ENCODE assay signal across 11 cellular contexts in the genomic region with DNA sequence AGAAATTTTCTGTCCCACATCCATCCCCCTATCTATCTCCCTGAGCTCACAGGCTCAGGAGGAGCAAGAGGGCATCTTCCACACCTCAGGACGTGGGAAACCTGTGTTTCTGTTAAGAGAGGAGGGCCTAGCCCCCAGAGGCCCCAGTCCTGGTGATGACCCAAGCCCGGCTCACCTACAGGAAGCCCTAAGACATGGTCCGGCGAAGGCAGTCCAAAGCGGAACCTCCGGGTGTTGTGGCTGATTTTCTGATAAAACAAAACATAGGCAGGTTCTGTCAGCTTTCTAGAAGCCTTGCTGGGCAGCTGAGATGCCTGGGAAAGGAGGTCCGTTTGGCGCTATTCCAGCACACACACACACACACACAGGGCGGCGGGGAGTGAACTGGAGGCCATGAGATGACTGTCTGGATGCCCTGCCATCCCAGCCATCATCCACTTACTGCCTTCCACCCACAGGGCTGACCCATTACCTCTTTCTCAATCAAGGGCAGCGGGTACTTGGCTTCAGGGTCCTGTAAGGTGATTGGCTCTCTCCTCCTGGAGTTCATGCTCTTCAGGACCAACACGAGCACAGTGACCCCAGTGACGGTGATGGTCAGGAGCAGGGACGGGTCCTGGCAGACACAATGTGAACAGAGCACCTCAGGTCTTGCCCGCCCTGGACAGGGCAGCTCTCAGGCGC. TPM values are rescaled to one million over a fixed set of nuclear protein-coding genes. Genes with fewer than 3 reads are reported as not detected.
DNase-seq lines count a peak whose midpoint lies in the region; ATAC-seq and TF ChIP-seq lines count a peak whose summit lies in the region.
"Had no signal": no experiment of that assay in that cellular context is flagged by ENCODE, and none has a peak within 500 bp of the region (broad histone marks: within the 10 kb centered on the region; RNA-seq: fewer than 3 reads in every experiment).

No MANE protein-coding gene starts in this region.

- peaks cover 38% of the 10 kb centered on the region for H3K4me1 Mint-ChIP-seq in activated CD4-positive, alpha-beta T cell treated with anti-CD3 and anti-CD28 coated beads for 36 hours
- H3K4me1 Mint-ChIP-seq in activated CD4-positive, alpha-beta T cell treated with anti-CD3 and anti-CD28 coated beads, Interleukin-2, amount 10 ng/mL, durations not matched to agents 7 days and 5 days: peaks cover 8% of the 10 kb centered on the region

- CTCF ChIA-PET in activated CD4-positive, alpha-beta T cell treated with anti-CD3 and anti-CD28 coated beads for 36 hours (lab: Charles Lee): interaction anchor here (1.2 kb wide), 1 partner anchor 134 kb away, joined by 4 read pairs; no protein-coding TSS in a partner anchor
- CTCF ChIA-PET in activated CD4-positive, alpha-beta T cell treated with anti-CD3 and anti-CD28 coated beads, Interleukin-2, amount 10 ng/mL, durations not matched to agents 7 days and 5 days (lab: Charles Lee): no interaction called here
- CTCF ChIA-PET in IMR-90 (lab: Yijun Ruan, JAX): no interaction called here

- no peak overlapping the region for H2BK15ac ChIP-seq in IMR-90 (ENCODE audit: low read depth, low read length)

- BruUV-seq in IMR-90 (replicated peaks; lab: Mats Ljungman, UMichigan): no TSS peak

- TF ChIP-seq CTCF in IMR-90 (conservative IDR thresholded peaks at IDR 0.05; ENCODE audit: low read depth, low read length) (no peak), suprapubic skin (IDR thresholded peaks at IDR 0.05) (no peak)

- H2BK120ac ChIP-seq in IMR-90 (ENCODE audit: low read depth, low read length): no peak overlapping the region

- H3K18ac ChIP-seq in IMR-90 (ENCODE audit: low read depth, low read length): no peak overlapping the region

- H3K27ac Mint-ChIP-seq in activated CD4-positive, alpha-beta T cell treated with anti-CD3 and anti-CD28 coated beads for 36 hours: no peak overlapping the region
- H3K27ac Mint-ChIP-seq in activated CD4-positive, alpha-beta T cell treated with anti-CD3 and anti-CD28 coated beads, Interleukin-2, amount 10 ng/mL, durations not matched to agents 7 days and 5 days: no peak overlapping the region

- no peaks in the 10 kb centered on the region for H3K9me1 ChIP-seq in IMR-90 (ENCODE audit: insufficient read depth, low read length)

- peaks cover 32% of the 10 kb centered on the region for H3K27me3 Mint-ChIP-seq in activated CD4-positive, alpha-beta T cell treated with anti-CD3 and anti-CD28 coated beads for 36 hours
- peaks cover 41% of the 10 kb centered on the region for H3K27me3 Mint-ChIP-seq in activated CD4-positive, alpha-beta T cell treated with anti-CD3 and anti-CD28 coated beads, Interleukin-2, amount 10 ng/mL, durations not matched to agents 7 days and 5 days

- peaks cover 12% of the 10 kb centered on the region for H3K27me3 ChIP-seq in IMR-90 (ENCODE audit: control insufficient read depth, insufficient read depth, low read length)
- peaks cover 4% of the 10 kb centered on the region for H3K27me3 ChIP-seq in iPS-15b (ENCODE audit: control insufficient read depth, insufficient read depth, low read length)
- no peaks in the 10 kb centered on the region for H3K27me3 ChIP-seq in suprapubic skin
- H3K27me3 ChIP-seq in HAP-1 (ENCODE audit: low read depth): no peaks in the 10 kb centered on the region
- H3K27me3 ChIP-seq: SJSA1 had no signal

- H3K23ac ChIP-seq in IMR-90 (ENCODE audit: low read depth, low read length): peak overlapping the region; percentile 20; the same call in 1 of the 2 replicates

- H2BK5ac ChIP-seq in IMR-90 (ENCODE audit: low read depth, low read length, poor library complexity, severe bottlenecking): no peak overlapping the region

- H3K56ac ChIP-seq in IMR-90 (ENCODE audit: extremely low read depth, insufficient read depth, low read length): no peak overlapping the region

- H3K4me3 ChIP-seq in IMR-90 (ENCODE audit: insufficient read depth, low read depth, low read length): no peak overlapping the region
- peak overlapping the region; percentile 74 for H3K4me3 ChIP-seq in iPS-15b (ENCODE audit: low read depth, low read length)
- H3K4me3 ChIP-seq in suprapubic skin: peak overlapping the region; percentile 52
- no peak overlapping the region for H3K4me3 ChIP-seq in HAP-1
- H3K4me3 ChIP-seq: SJSA1 had no signal

- TF ChIP-seq EP300 in suprapubic skin (IDR thresholded peaks at IDR 0.05): no peak

- H3K9ac ChIP-seq in IMR-90 (ENCODE audit: low read depth, low read length): no peak overlapping the region
- no peak overlapping the region for H3K9ac ChIP-seq in iPS-15b (ENCODE audit: low read depth, low read length)

- H3K27ac ChIP-seq in IMR-90 (ENCODE audit: insufficient read depth, low read length): no peak overlapping the region
- peak overlapping the region; percentile 70 for H3K27ac ChIP-seq in suprapubic skin
- H3K27ac ChIP-seq: SJSA1 had no signal

- H4K8ac ChIP-seq in IMR-90 (ENCODE audit: low read depth in 2 of 2, low read length in 2 of 2): peak overlapping the region; percentile 74 to 96; a peak in 2 of 4 replicates

- dilution Hi-C loops in IMR-90 (cut with HindIII; ENCODE audit: low sequenced_read_pairs, unreplicated experiment): no loop called here

- H3K79me1 ChIP-seq in IMR-90 (ENCODE audit: low read depth in 1 of 2, low read length in 2 of 2): no peaks in the 10 kb centered on the region

- no CpG with 5 or more reads among the region's 16 CpGs for WGBS in IMR-90 (ENCODE audit: extremely low coverage in 2 of 2, insufficient read length in 1 of 2), 2 experiments
- 85% methylated on average over 13 of the region's 16 CpGs for WGBS in suprapubic skin

- POLR2A ChIA-PET in activated CD4-positive, alpha-beta T cell treated with anti-CD3 and anti-CD28 coated beads for 36 hours (lab: Charles Lee): no interaction called here
- POLR2A ChIA-PET in activated CD4-positive, alpha-beta T cell treated with anti-CD3 and anti-CD28 coated beads, Interleukin-2, amount 10 ng/mL, durations not matched to agents 7 days and 5 days (lab: Charles Lee): no interaction called here
- POLR2A ChIA-PET in IMR-90 (lab: Charles Lee; ENCODE audit: unreplicated experiment): no interaction called here

- H2AFZ ChIP-seq in IMR-90 (replicated peaks; ENCODE audit: low read length, poor library complexity): peak overlapping the region; percentile 76

- H3K4me2 ChIP-seq in IMR-90 (ENCODE audit: low read depth, low read length): no peak overlapping the region

- DNase-seq in activated CD4-positive, alpha-beta T cell treated with anti-CD3 and anti-CD28 coated beads for 36 hours: no peak
- DNase-seq in activated CD4-positive, alpha-beta T cell treated with anti-CD3 and anti-CD28 coated beads, Interleukin-2, amount 10 ng/mL, durations not matched to agents 7 days and 5 days: no peak
- DNase-seq in IMR-90: no peak
- no peak for DNase-seq in suprapubic skin (ENCODE audit: low spot score in 2 of 2)
- DNase-seq in DMS53 (lab: John Stamatoyannopoulos, UW): no peak
- DNase-seq in HAP-1 (ENCODE audit: low spot score in 2 of 2): no peak
- DNase-seq: kidney glomerular epithelial cell had no signal

- H4K20me1 ChIP-seq in IMR-90 (ENCODE audit: insufficient read depth, low read length): no peaks in the 10 kb centered on the region

- no peak overlapping the region for H2AK5ac ChIP-seq in IMR-90 (ENCODE audit: low read depth, low read length)

- no peaks in the 10 kb centered on the region for H3K4me1 ChIP-seq in IMR-90 (ENCODE audit: control insufficient read depth, insufficient read depth, low read length)
- H3K4me1 ChIP-seq in iPS-15b (ENCODE audit: control insufficient read depth, insufficient read depth, low read length): no peaks in the 10 kb centered on the region
- peaks cover 38% of the 10 kb centered on the region for H3K4me1 ChIP-seq in suprapubic skin
- peaks cover 26% of the 10 kb centered on the region for H3K4me1 ChIP-seq in HAP-1

- in situ Hi-C loops in IMR-90 (cut with MboI; ENCODE audit: low sequenced_read_pairs): no loop called here
- in situ Hi-C loops in HAP-1 (cut with MboI; ENCODE audit: low sequenced_read_pairs): loop anchor here (25.0 kb wide), 1 partner anchor 510 kb away; no protein-coding TSS in a partner anchor

- no peaks in the 10 kb centered on the region for H3K36me3 ChIP-seq in IMR-90 (ENCODE audit: control insufficient read depth, insufficient read depth, low read length)
- H3K36me3 ChIP-seq in iPS-15b (ENCODE audit: control insufficient read depth, insufficient read depth, low read length): peaks cover 12% of the 10 kb centered on the region
- H3K36me3 ChIP-seq in suprapubic skin: peaks cover 8% of the 10 kb centered on the region
- H3K36me3 ChIP-seq in HAP-1 (replicated peaks): no peaks in the 10 kb centered on the region
- H3K36me3 ChIP-seq: SJSA1 had no signal

- H3K9me3 ChIP-seq in IMR-90 (ENCODE audit: control insufficient read depth, insufficient read depth, low read length) (no peaks in the 10 kb centered on the region), iPS-15b (ENCODE audit: control insufficient read depth, insufficient read depth, low read length) (no peaks in the 10 kb centered on the region), suprapubic skin (no peaks in the 10 kb centered on the region), HAP-1 (0 out of 2 replicates have a peak, but pooled peaks cover 3% of the 10 kb centered on the region)
- H3K9me3 ChIP-seq: SJSA1 had no signal

- H3K36me3 Mint-ChIP-seq in activated CD4-positive, alpha-beta T cell treated with anti-CD3 and anti-CD28 coated beads for 36 hours (ENCODE audit: low read depth): peaks cover 2% of the 10 kb centered on the region
- H3K36me3 Mint-ChIP-seq in activated CD4-positive, alpha-beta T cell treated with anti-CD3 and anti-CD28 coated beads, Interleukin-2, amount 10 ng/mL, durations not matched to agents 7 days and 5 days (ENCODE audit: low read depth): no peaks in the 10 kb centered on the region

- TF ChIP-seq POLR2A in IMR-90 (IDR thresholded peaks at IDR 0.05; ENCODE audit: low read depth, low read length) (no peak), suprapubic skin (IDR thresholded peaks at IDR 0.05) (no peak)

- no peak overlapping the region for H4K91ac ChIP-seq in IMR-90 (ENCODE audit: insufficient read depth, low read depth, low read length)

- intact Hi-C loops in activated CD4-positive, alpha-beta T cell treated with anti-CD3 and anti-CD28 coated beads for 36 hours (cut with DNase I, micrococcal nuclease): loop anchor here in 1 of 2 experiments (10.0 kb wide), 1 partner anchor 1968 kb away; no protein-coding TSS in a partner anchor
- intact Hi-C loops in IMR-90 (cut with micrococcal nuclease): loop anchor here (10.0 kb wide), 1 partner anchor 422 kb away; no protein-coding TSS in a partner anchor

- no peaks in the 10 kb centered on the region for H3K9me3 Mint-ChIP-seq in activated CD4-positive, alpha-beta T cell treated with anti-CD3 and anti-CD28 coated beads for 36 hours (ENCODE audit: low read depth)
- no peaks in the 10 kb centered on the region for H3K9me3 Mint-ChIP-seq in activated CD4-positive, alpha-beta T cell treated with anti-CD3 and anti-CD28 coated beads, Interleukin-2, amount 10 ng/mL, durations not matched to agents 7 days and 5 days

- no peak for ATAC-seq in activated CD4-positive, alpha-beta T cell treated with anti-CD3 and anti-CD28 coated beads for 36 hours
- ATAC-seq in IMR-90 (ENCODE audit: low read depth) (no peak), HG02623 (IDR thresholded peaks at IDR 0.05; ENCODE audit: unreplicated experiment) (no peak)

- no peak overlapping the region for H2AK9ac ChIP-seq in IMR-90 (replicated peaks; ENCODE audit: low read depth, low read length, poor library complexity)

- no peak overlapping the region for H3K14ac ChIP-seq in IMR-90 (replicated peaks; ENCODE audit: low read depth, low read length)

- no peak overlapping the region for H2BK20ac ChIP-seq in IMR-90 (ENCODE audit: low read depth, low read length)

- peak overlapping the region; percentile 40 for H3K4me3 Mint-ChIP-seq in activated CD4-positive, alpha-beta T cell treated with anti-CD3 and anti-CD28 coated beads for 36 hours
- H3K4me3 Mint-ChIP-seq in activated CD4-positive, alpha-beta T cell treated with anti-CD3 and anti-CD28 coated beads, Interleukin-2, amount 10 ng/mL, durations not matched to agents 7 days and 5 days: no peak overlapping the region

- no peak for TF ChIP-seq RAD21 in IMR-90 (IDR thresholded peaks at IDR 0.05; ENCODE audit: low read length)

- H4K5ac ChIP-seq in IMR-90 (ENCODE audit: low read depth, low read length): no peak overlapping the region; the same call in 1 of the 2 replicates

- H3K4ac ChIP-seq in IMR-90 (ENCODE audit: low read depth, low read length): no peak overlapping the region

RNA-seq across cellular contexts. Expression of gene CYB5R2, which starts 0.9 kb away (rescaled TPM):
- 1 to 10 TPM; 6.6 to 8.2 TPM for total RNA-seq in activated CD4-positive, alpha-beta T cell treated with anti-CD3 and anti-CD28 coated beads for 36 hours
- total RNA-seq in activated CD4-positive, alpha-beta T cell treated with anti-CD3 and anti-CD28 coated beads, Interleukin-2, amount 10 ng/mL, durations not matched to agents 7 days and 5 days: under 1 TPM; 0.33 to 0.82 TPM
- total RNA-seq in IMR-90 (2012; rRNA removed) (3.9 and 4.7 TPM in 2 replicates), suprapubic skin (10 to 100 TPM; 30.7 to 78.4 (median 53.9) TPM)
- 3.9 and 4.5 TPM in 2 replicates for polyA plus RNA-seq in IMR-90 (2012; rRNA removed)
- 1.4 and 2.5 TPM in 2 replicates for polyA plus RNA-seq in IMR-90 (2012; cell fraction: cytosol; rRNA removed)
- polyA plus RNA-seq in IMR-90 (2012; cell fraction: nucleus; rRNA removed; ENCODE audit: low replicate concordance): 3.1 and 7.8 TPM in 2 replicates

RNA-seq across cellular contexts. Expression of gene OVCH2, which starts 33.9 kb away (rescaled TPM):
- total RNA-seq in activated CD4-positive, alpha-beta T cell treated with anti-CD3 and anti-CD28 coated beads for 36 hours: not detected
- total RNA-seq in activated CD4-positive, alpha-beta T cell treated with anti-CD3 and anti-CD28 coated beads, Interleukin-2, amount 10 ng/mL, durations not matched to agents 7 days and 5 days: not detected
- total RNA-seq in IMR-90 (2012; rRNA removed): under 0.01 TPM in 1 of 2 replicates, not detected in the other
- 0.07 TPM in 1 of 2 replicates, not detected in the other for polyA plus RNA-seq in IMR-90 (2012; rRNA removed)
- polyA plus RNA-seq in IMR-90 (2012; cell fraction: cytosol; rRNA removed): 0.02 TPM in 1 of 2 replicates, not detected in the other
- polyA plus RNA-seq in IMR-90 (2012; cell fraction: nucleus; rRNA removed; ENCODE audit: low replicate concordance): 0.05 and 2.3 TPM in 2 replicates
- 10 to 100 TPM in 2 of 4 donors, 1 to 10 TPM in 2; 6.2 to 44.0 (median 20.3) TPM for total RNA-seq in suprapubic skin
- total RNA-seq: LHCN-M2 had no signal

Comparison
In these comparisons a context has a peak if more than half of its experiments do, and no peak if none do; other contexts are left out.
1. H3K4me3 ChIP-seq: peak in iPS-15b (single experiment) and suprapubic skin (single experiment); none in IMR-90 (single experiment) and HAP-1 (single experiment).